ENCODE assay signal across 8 cellular contexts in genomic region chr9:98256632-98257218, GRCh38.
DNase-seq lines count a peak whose midpoint lies in the region; ATAC-seq lines count a peak whose summit lies in the region.

No MANE protein-coding gene starts in this region.

- peak overlapping the region; percentile 97 for H3K27ac ChIP-seq in angular gyrus (ENCODE audit: low read depth, low read length)

- DNase-seq in NCI-H2081 (lab: John Stamatoyannopoulos, UW) = peak; percentile 6 to 25
- DNase-seq in NCI-H2081 treated with DMSO at 0.1 percent for 48 hours (lab: John Stamatoyannopoulos, UW) = no peak
- DNase-seq in RKO (ENCODE audit: low spot score) = peak; percentile 24
- peak; percentile 21 for DNase-seq in kidney tubule cell (ENCODE audit: low spot score)
- peak in 2 of 3 experiments; percentile 12 for DNase-seq in stimulated activated CD4-positive, alpha-beta T cell treated with anti-CD3 and anti-CD28 coated beads, TNF-alpha, amount 100 ng/mL, for 24 hours (ENCODE audit: low read depth in 3 of 3)
- no peak for DNase-seq in AG20443 (ENCODE audit: low spot score)

- no peak for ATAC-seq in HG03135 (IDR thresholded peaks at IDR 0.05; ENCODE audit: unreplicated experiment)

Comparison
In these comparisons a context has a peak if more than half of its experiments do, and no peak if none do; other contexts are left out.
1. DNase-seq: peak in NCI-H2081 (2 of 2), RKO (single experiment), kidney tubule cell (single experiment) and stimulated activated CD4-positive, alpha-beta T cell treated with anti-CD3 and anti-CD28 coated beads, TNF-alpha, amount 100 ng/mL, for 24 hours (2 of 3); none in NCI-H2081 treated with DMSO at 0.1 percent for 48 hours (single experiment) and AG20443 (single experiment).